ENCODE assay signal across 10 cellular contexts in genomic region chr5:147554285-147554817, GRCh38. TPM values are rescaled to one million over a fixed set of nuclear protein-coding genes. Genes with fewer than 3 reads are reported as not detected.
DNase-seq lines count a peak whose midpoint lies in the region; TF ChIP-seq lines count a peak whose summit lies in the region.
"Had no signal": no experiment of that assay in that cellular context is flagged by ENCODE, and none has a peak within 500 bp of the region (broad histone marks: within the 10 kb centered on the region; RNA-seq: fewer than 3 reads in every experiment).

No MANE protein-coding gene starts in this region.

- no peak overlapping the region for H3K4me3 ChIP-seq in prostate gland

- H3K27ac Mint-ChIP-seq in T-helper 2 cell treated with Interferon-gamma antibody and Interleukin-4, amounts not matched to agents 5 μg/mL and 100 μg/mL, for 36 hours, result no peak overlapping the region

- 8% methylated on average over 7 of the region's 7 CpGs for WGBS in prostate gland

- DNase-seq in EL, result peak; percentile 67
- peak; percentile 81 for DNase-seq in foreskin melanocyte
- peak; percentile 42 for DNase-seq in prostate gland (ENCODE audit: low spot score)
- DNase-seq in GM20000 (ENCODE audit: low spot score), result no peak
- DNase-seq in HuH-7 (ENCODE audit: low spot score), result no peak
- DNase-seq in T-helper 2 cell treated with Interferon-gamma antibody and Interleukin-4, amounts not matched to agents 5 μg/mL and 100 μg/mL, for 36 hours (ENCODE audit: low spot score), result no peak
- DNase-seq in activated T-cell treated with anti-CD3 and anti-CD28 coated beads, Interleukin-2, amount 50 U/mL, for 1 hour, result no peak
- DNase-seq: NCI-H226; stimulated activated CD4-positive, alpha-beta T cell treated with anti-CD3 and anti-CD28 coated beads, Interleukin-2, amount 100 ng/mL, for 48 hours had no signal

- H3K27ac ChIP-seq in VCaP (peak overlapping the region; percentile 70), prostate gland (peak overlapping the region; percentile 55 to 69)

- H3K36me3 Mint-ChIP-seq in T-helper 2 cell treated with Interferon-gamma antibody and Interleukin-4, amounts not matched to agents 5 μg/mL and 100 μg/mL, for 36 hours (ENCODE audit: low read depth), result no peaks in the 10 kb centered on the region

- intact Hi-C loops in prostate gland (cut with DNase I), result loop anchor here (5.0 kb wide), 1 partner anchor 42 kb away; the partner anchor contains the start of gene DPYSL3

- TF ChIP-seq CTCF in VCaP (conservative IDR thresholded peaks at IDR 0.05) (no peak), prostate gland (IDR thresholded peaks at IDR 0.05) (no peak), GM20000 (IDR thresholded peaks at IDR 0.05; ENCODE audit: extremely low read depth, missing control alignments) (no peak)

- no peak for TF ChIP-seq POLR2A in prostate gland (IDR thresholded peaks at IDR 0.05)

- H3K9me3 ChIP-seq in prostate gland, result no peaks in the 10 kb centered on the region

- H3K36me3 ChIP-seq in prostate gland, result no peaks in the 10 kb centered on the region

- H3K4me1 ChIP-seq in prostate gland (replicated peaks), result peaks cover 6% of the 10 kb centered on the region

- H3K4me1 Mint-ChIP-seq in T-helper 2 cell treated with Interferon-gamma antibody and Interleukin-4, amounts not matched to agents 5 μg/mL and 100 μg/mL, for 36 hours (ENCODE audit: low read depth), result no peaks in the 10 kb centered on the region

- no peaks in the 10 kb centered on the region for H3K27me3 Mint-ChIP-seq in T-helper 2 cell treated with Interferon-gamma antibody and Interleukin-4, amounts not matched to agents 5 μg/mL and 100 μg/mL, for 36 hours (ENCODE audit: low read depth)

- no peak overlapping the region for H3K4me3 Mint-ChIP-seq in T-helper 2 cell treated with Interferon-gamma antibody and Interleukin-4, amounts not matched to agents 5 μg/mL and 100 μg/mL, for 36 hours

- H3K27me3 ChIP-seq in prostate gland (replicated peaks; ENCODE audit: insufficient read depth), result no peaks in the 10 kb centered on the region

- H3K9me3 Mint-ChIP-seq in T-helper 2 cell treated with Interferon-gamma antibody and Interleukin-4, amounts not matched to agents 5 μg/mL and 100 μg/mL, for 36 hours, result no peaks in the 10 kb centered on the region

RNA-seq across cellular contexts. Expression of gene DPYSL3, which starts 44.5 kb away (rescaled TPM):
- total RNA-seq in prostate gland, result 100 to 1,000 TPM; 113 to 126 TPM

Comparison
In these comparisons a context has a peak if more than half of its experiments do, and no peak if none do; other contexts are left out.
1. DNase-seq: peak in EL (single experiment), foreskin melanocyte (single experiment) and prostate gland (single experiment); none in GM20000 (single experiment), HuH-7 (single experiment), T-helper 2 cell treated with Interferon-gamma antibody and Interleukin-4, amounts not matched to agents 5 μg/mL and 100 μg/mL, for 36 hours (single experiment) and activated T-cell treated with anti-CD3 and anti-CD28 coated beads, Interleukin-2, amount 50 U/mL, for 1 hour (single experiment).